23 cellular contexts compared by ENCODE assay signal in the genomic region with DNA sequence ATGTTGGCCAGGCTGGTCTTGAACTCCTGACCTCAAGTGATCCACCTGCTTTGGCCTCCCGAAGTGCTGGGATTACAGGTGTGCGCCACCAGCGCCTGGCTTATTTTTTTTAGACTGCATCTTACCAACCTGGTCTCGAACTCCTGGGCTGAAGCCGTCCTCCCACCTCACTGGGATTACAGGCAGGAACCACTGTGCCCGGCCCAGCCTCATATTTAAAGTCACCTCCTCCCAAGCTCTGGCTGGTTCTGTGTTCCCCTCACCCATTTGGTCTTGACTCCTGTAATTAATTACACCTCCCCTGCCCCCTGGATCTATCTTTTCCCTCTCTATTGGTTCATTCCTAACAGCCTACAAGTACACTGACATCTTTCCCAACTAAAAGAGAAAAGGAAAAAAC. TPM values are rescaled to one million over a fixed set of nuclear protein-coding genes. Genes with fewer than 3 reads are reported as not detected.
DNase-seq lines count a peak whose midpoint lies in the region; ATAC-seq and TF ChIP-seq lines count a peak whose summit lies in the region.
"Had no signal": no experiment of that assay in that cellular context is flagged by ENCODE, and none has a peak within 500 bp of the region (broad histone marks: within the 10 kb centered on the region; RNA-seq: fewer than 3 reads in every experiment).

No MANE protein-coding gene starts in this region.

- 91% methylated on average over 6 of the region's 6 CpGs for WGBS in prostate gland

- H3K27me3 ChIP-seq in Caco-2 (replicated peaks; ENCODE audit: control insufficient read depth, insufficient read depth, low read length) (no peaks in the 10 kb centered on the region), prostate gland (replicated peaks; ENCODE audit: insufficient read depth) (no peaks in the 10 kb centered on the region)
- H3K27me3 ChIP-seq: ascending aorta, colonic mucosa, hepatocyte, right atrium auricular region, upper lobe of right lung had no signal

- peak overlapping the region; percentile 43 for H3K4me3 Mint-ChIP-seq in Caco-2 (ENCODE audit: unreplicated experiment)
- peak overlapping the region; percentile 17 for H3K4me3 Mint-ChIP-seq in central memory CD8-positive, alpha-beta T cell
- peak overlapping the region; percentile 15 for H3K4me3 Mint-ChIP-seq in osteocyte (ENCODE audit: unreplicated experiment)
- H3K4me3 Mint-ChIP-seq: activated CD4-positive, alpha-beta T cell treated with anti-CD3 and anti-CD28 coated beads for 36 hours had no signal

- CTCF ChIA-PET in Caco-2 (lab: Charles Lee) = interaction anchor here (0.7 kb wide), 1 partner anchor 45 kb away, joined by 3 read pairs; no protein-coding TSS in a partner anchor

- H3K36me3 ChIP-seq in Caco-2 (ENCODE audit: control insufficient read depth, insufficient read depth, low read length) (no peaks in the 10 kb centered on the region; the same call in 1 of the 2 replicates), prostate gland (peaks cover 0 to 7% of the 10 kb centered on the region in 2 donors)

- H3K4me3 ChIP-seq in Caco-2 (ENCODE audit: low read depth, low read length) (no peak overlapping the region), prostate gland (no peak overlapping the region)
- H3K4me3 ChIP-seq: ascending aorta, colonic mucosa, hepatocyte, right atrium auricular region, upper lobe of right lung had no signal

- intact Hi-C loops in Caco-2 (cut with micrococcal nuclease; ENCODE audit: unreplicated experiment) (no loop called here), prostate gland (cut with DNase I) (no loop called here)

- H3K4me1 Mint-ChIP-seq in Caco-2 (ENCODE audit: low read depth, unreplicated experiment) (no peaks in the 10 kb centered on the region), osteocyte (ENCODE audit: unreplicated experiment) (peaks cover 10% of the 10 kb centered on the region)
- H3K4me1 Mint-ChIP-seq in central memory CD8-positive, alpha-beta T cell = peaks cover 13% of the 10 kb centered on the region

- no TSS peak for BruUV-seq in Caco-2 (replicated peaks; lab: Mats Ljungman, UMichigan)

- H3K27me3 Mint-ChIP-seq in Caco-2 (ENCODE audit: insufficient read depth, unreplicated experiment) (no peaks in the 10 kb centered on the region), osteocyte (ENCODE audit: unreplicated experiment) (no peaks in the 10 kb centered on the region)
- H3K27me3 Mint-ChIP-seq in central memory CD8-positive, alpha-beta T cell = no peaks in the 10 kb centered on the region
- H3K27me3 Mint-ChIP-seq: activated CD4-positive, alpha-beta T cell treated with anti-CD3 and anti-CD28 coated beads for 36 hours had no signal

- DNase-seq in activated effector memory CD4-positive, alpha-beta T cell treated with anti-CD3 and anti-CD28 coated beads, Interleukin-2, amount 50 U/mL, for 16 hours = peak; percentile 22
- no peak for DNase-seq in activated effector memory CD4-positive, alpha-beta T cell treated with Interleukin-2 at 50 U/mL for 16 hours
- no peak for DNase-seq in Caco-2
- DNase-seq in central memory CD8-positive, alpha-beta T cell (ENCODE audit: low spot score in 2 of 2) = no peak
- DNase-seq in osteocyte (ENCODE audit: extremely low spot score, unreplicated experiment) = no peak
- DNase-seq in amygdala (lab: John Stamatoyannopoulos, UW) = no peak
- DNase-seq in prostate gland (ENCODE audit: low spot score) = no peak
- DNase-seq in DMS114 treated with DMSO at 0.1 percent for 48 hours (lab: John Stamatoyannopoulos, UW; ENCODE audit: unreplicated experiment) = no peak
- DNase-seq: activated CD4-positive, alpha-beta T cell treated with anti-CD3 and anti-CD28 coated beads for 36 hours; colonic mucosa; islet precursor cell; NCI-H1436 treated with DMSO at 0.1 percent for 48 hours; NCI-H774; PC-3; SIG-M5; stimulated activated naive CD8-positive, alpha-beta T cell treated with anti-CD3 and anti-CD28 coated beads, Interleukin-15, Interleukin-2, amounts not matched to agents 100 U/mL and 50 U/mL, for 24 hours; upper lobe of right lung had no signal

- H3K27ac ChIP-seq in prostate gland = no peak overlapping the region
- H3K27ac ChIP-seq: ascending aorta, colonic mucosa, hepatocyte, right atrium auricular region, upper lobe of right lung had no signal

- H3K36me3 Mint-ChIP-seq in Caco-2 (ENCODE audit: insufficient read depth, unreplicated experiment) (peaks cover 37% of the 10 kb centered on the region), osteocyte (ENCODE audit: unreplicated experiment) (peaks cover 6% of the 10 kb centered on the region)
- H3K36me3 Mint-ChIP-seq in central memory CD8-positive, alpha-beta T cell (ENCODE audit: insufficient read depth) = peaks cover 26% of the 10 kb centered on the region

- TF ChIP-seq CTCF in Caco-2 (IDR thresholded peaks at IDR 0.05; ENCODE audit: insufficient read depth in 1 of 2, low read depth in 1 of 2, low read length in 1 of 2, severe bottlenecking in 1 of 2, unreplicated experiment in 1 of 2) (no peak), osteocyte (IDR thresholded peaks at IDR 0.05) (no peak), prostate gland (IDR thresholded peaks at IDR 0.05) (no peak)

- POLR2A ChIA-PET in Caco-2 (lab: Charles Lee) = no interaction called here

- TF ChIP-seq POLR2A in prostate gland (IDR thresholded peaks at IDR 0.05) = no peak

- H3K9me3 Mint-ChIP-seq in Caco-2 (ENCODE audit: unreplicated experiment) = no peaks in the 10 kb centered on the region
- no peaks in the 10 kb centered on the region for H3K9me3 Mint-ChIP-seq in central memory CD8-positive, alpha-beta T cell
- no peaks in the 10 kb centered on the region for H3K9me3 Mint-ChIP-seq in osteocyte (ENCODE audit: unreplicated experiment)

- H3K9me3 ChIP-seq in Caco-2 (no peaks in the 10 kb centered on the region), prostate gland (no peaks in the 10 kb centered on the region)
- H3K9me3 ChIP-seq: ascending aorta, colonic mucosa, right atrium auricular region, upper lobe of right lung had no signal

- H3K4me1 ChIP-seq in Caco-2 (no peaks in the 10 kb centered on the region; the same call in 1 of the 2 replicates), prostate gland (replicated peaks) (no peaks in the 10 kb centered on the region)

- ATAC-seq in central memory CD8-positive, alpha-beta T cell (replicated peaks; ENCODE audit: extremely low read depth, poor library complexity, severe bottlenecking) = no peak
- ATAC-seq: activated CD4-positive, alpha-beta T cell treated with anti-CD3 and anti-CD28 coated beads for 36 hours; PC-3; stimulated activated naive CD8-positive, alpha-beta T cell treated with anti-CD3 and anti-CD28 coated beads, Interleukin-15, Interleukin-2, amounts not matched to agents 100 U/mL and 50 U/mL, for 24 hours; upper lobe of right lung had no signal

- no peak overlapping the region for H3K27ac Mint-ChIP-seq in Caco-2 (ENCODE audit: unreplicated experiment)
- no peak overlapping the region for H3K27ac Mint-ChIP-seq in central memory CD8-positive, alpha-beta T cell (ENCODE audit: low read depth)
- H3K27ac Mint-ChIP-seq in osteocyte (ENCODE audit: unreplicated experiment) = no peak overlapping the region
- H3K27ac Mint-ChIP-seq: activated CD4-positive, alpha-beta T cell treated with anti-CD3 and anti-CD28 coated beads for 36 hours had no signal

RNA-seq across cellular contexts. Expression of gene EXOSC10, which starts 1.7 kb away (rescaled TPM):
- 80.8 and 83.7 TPM in 2 replicates for total RNA-seq in Caco-2 (2022)
- total RNA-seq in osteocyte = 66.1 and 66.3 TPM in 2 replicates
- 10 to 100 TPM; 51.6 to 65.0 TPM for total RNA-seq in prostate gland

RNA-seq across cellular contexts. Expression of gene SRM, which starts 41.5 kb away (rescaled TPM):
- total RNA-seq in Caco-2 (2022) (125 and 133 TPM in 2 replicates), osteocyte (112 and 117 TPM in 2 replicates), prostate gland (10 to 100 TPM; 39.3 to 89.2 TPM)

RNA-seq across cellular contexts. Expression of gene MASP2, which starts 54.3 kb away (rescaled TPM):
- total RNA-seq in Caco-2 (2022) (0.32 and 0.50 TPM in 2 replicates), osteocyte (not detected in 2 replicates), prostate gland (not detected)
- total RNA-seq: activated CD4-positive, alpha-beta T cell treated with anti-CD3 and anti-CD28 coated beads for 36 hours; ascending aorta; fibroblast of villous mesenchyme; H4; lung microvascular endothelial cell; right atrium auricular region; upper lobe of right lung had no signal
